ENCODE assay signal across 1 cellular context in the genomic region with DNA sequence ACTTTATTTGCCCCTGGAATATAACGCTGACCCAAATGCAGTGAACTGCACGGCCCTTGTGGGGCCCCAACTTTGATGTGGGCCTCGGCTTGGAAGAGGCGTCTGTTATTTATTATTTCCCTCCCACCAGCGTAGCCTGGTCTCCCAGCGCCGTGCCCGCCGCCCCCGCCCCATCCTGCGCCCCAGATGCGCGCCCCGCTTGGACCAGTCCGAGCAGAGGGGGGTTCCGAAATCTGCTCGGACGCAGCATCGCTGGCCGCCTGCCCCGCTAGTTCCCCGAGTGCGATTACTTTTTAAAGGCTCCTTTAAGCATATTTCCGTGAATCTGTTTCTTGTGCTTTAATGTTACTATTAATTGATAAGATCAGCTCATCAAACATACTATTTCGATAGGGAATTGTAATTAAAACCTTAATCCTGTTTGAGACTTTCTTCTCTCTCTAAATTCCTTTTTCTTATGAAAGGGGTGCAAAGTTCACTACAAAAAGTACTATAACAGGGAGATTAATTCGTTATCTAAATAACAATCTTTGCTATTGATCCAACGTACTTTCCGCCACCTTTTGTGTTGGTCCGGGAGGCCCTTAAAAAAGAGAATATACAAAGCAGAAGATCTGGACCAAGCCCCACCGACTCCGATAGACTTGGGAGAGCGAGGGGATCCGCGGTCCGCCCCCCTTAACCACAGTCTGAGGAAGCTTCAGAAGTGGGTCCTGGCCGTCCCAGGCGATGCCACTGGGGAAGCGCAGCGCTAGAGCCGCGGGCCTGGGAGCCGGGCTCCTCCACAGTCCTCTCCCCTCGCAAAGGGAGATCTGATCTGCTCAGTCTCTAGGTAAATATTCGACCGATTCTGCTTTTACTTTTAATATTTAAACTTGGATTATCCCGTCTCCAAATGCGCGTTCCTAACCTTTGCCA.
A peak's percentile ranks its signal among the peaks of the same experiment; 100 is the strongest.
TF ChIP-seq lines count a peak whose summit lies in the region.

No MANE protein-coding gene starts in this region.

TF ChIP-seq in GM23338, 12 proteins besides CTCF, POLR2A, EP300 and RAD21 (continued from another document):
- TF ChIP-seq, protein P1, sequence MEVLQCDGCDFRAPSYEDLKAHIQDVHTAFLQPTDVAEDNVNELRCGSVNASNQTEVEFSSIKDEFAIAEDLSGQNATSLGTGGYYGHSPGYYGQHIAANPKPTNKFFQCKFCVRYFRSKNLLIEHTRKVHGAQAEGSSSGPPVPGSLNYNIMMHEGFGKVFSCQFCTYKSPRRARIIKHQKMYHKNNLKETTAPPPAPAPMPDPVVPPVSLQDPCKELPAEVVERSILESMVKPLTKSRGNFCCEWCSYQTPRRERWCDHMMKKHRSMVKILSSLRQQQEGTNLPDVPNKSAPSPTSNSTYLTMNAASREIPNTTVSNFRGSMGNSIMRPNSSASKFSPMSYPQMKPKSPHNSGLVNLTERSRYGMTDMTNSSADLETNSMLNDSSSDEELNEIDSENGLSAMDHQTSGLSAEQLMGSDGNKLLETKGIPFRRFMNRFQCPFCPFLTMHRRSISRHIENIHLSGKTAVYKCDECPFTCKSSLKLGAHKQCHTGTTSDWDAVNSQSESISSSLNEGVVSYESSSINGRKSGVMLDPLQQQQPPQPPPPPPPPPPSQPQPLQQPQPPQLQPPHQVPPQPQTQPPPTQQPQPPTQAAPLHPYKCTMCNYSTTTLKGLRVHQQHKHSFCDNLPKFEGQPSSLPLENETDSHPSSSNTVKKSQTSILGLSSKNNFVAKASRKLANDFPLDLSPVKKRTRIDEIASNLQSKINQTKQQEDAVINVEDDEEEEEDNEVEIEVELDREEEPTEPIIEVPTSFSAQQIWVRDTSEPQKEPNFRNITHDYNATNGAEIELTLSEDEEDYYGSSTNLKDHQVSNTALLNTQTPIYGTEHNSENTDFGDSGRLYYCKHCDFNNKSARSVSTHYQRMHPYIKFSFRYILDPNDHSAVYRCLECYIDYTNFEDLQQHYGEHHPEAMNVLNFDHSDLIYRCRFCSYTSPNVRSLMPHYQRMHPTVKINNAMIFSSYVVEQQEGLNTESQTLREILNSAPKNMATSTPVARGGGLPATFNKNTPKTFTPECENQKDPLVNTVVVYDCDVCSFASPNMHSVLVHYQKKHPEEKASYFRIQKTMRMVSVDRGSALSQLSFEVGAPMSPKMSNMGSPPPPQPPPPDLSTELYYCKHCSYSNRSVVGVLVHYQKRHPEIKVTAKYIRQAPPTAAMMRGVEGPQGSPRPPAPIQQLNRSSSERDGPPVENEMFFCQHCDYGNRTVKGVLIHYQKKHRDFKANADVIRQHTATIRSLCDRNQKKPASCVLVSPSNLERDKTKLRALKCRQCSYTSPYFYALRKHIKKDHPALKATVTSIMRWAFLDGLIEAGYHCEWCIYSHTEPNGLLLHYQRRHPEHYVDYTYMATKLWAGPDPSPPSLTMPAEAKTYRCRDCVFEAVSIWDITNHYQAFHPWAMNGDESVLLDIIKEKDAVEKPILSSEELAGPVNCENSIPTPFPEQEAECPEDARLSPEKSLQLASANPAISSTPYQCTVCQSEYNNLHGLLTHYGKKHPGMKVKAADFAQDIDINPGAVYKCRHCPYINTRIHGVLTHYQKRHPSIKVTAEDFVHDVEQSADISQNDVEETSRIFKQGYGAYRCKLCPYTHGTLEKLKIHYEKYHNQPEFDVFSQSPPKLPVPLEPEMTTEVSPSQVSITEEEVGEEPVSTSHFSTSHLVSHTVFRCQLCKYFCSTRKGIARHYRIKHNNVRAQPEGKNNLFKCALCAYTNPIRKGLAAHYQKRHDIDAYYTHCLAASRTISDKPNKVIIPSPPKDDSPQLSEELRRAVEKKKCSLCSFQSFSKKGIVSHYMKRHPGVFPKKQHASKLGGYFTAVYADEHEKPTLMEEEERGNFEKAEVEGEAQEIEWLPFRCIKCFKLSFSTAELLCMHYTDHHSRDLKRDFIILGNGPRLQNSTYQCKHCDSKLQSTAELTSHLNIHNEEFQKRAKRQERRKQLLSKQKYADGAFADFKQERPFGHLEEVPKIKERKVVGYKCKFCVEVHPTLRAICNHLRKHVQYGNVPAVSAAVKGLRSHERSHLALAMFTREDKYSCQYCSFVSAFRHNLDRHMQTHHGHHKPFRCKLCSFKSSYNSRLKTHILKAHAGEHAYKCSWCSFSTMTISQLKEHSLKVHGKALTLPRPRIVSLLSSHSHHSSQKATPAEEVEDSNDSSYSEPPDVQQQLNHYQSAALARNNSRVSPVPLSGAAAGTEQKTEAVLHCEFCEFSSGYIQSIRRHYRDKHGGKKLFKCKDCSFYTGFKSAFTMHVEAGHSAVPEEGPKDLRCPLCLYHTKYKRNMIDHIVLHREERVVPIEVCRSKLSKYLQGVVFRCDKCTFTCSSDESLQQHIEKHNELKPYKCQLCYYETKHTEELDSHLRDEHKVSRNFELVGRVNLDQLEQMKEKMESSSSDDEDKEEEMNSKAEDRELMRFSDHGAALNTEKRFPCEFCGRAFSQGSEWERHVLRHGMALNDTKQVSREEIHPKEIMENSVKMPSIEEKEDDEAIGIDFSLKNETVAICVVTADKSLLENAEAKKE (CRISPR knock-in tag; IDR thresholded peaks at IDR 0.05), result no peak
- TF ChIP-seq CREB1 (CRISPR knock-in tag; IDR thresholded peaks at IDR 0.05; ENCODE audit: low read depth), result no peak
- TF ChIP-seq POLR2AphosphoS5 (IDR thresholded peaks at IDR 0.05; ENCODE audit: low read depth), result no peak
- peak; percentile 24 for TF ChIP-seq EZH2phosphoT487 (IDR thresholded peaks at IDR 0.05; ENCODE audit: unreplicated experiment)
TF ChIP-seq in GM23338: peak in this region for 2.
